Comparison of ENCODE assay signal across 13 cellular contexts in the genomic region with DNA sequence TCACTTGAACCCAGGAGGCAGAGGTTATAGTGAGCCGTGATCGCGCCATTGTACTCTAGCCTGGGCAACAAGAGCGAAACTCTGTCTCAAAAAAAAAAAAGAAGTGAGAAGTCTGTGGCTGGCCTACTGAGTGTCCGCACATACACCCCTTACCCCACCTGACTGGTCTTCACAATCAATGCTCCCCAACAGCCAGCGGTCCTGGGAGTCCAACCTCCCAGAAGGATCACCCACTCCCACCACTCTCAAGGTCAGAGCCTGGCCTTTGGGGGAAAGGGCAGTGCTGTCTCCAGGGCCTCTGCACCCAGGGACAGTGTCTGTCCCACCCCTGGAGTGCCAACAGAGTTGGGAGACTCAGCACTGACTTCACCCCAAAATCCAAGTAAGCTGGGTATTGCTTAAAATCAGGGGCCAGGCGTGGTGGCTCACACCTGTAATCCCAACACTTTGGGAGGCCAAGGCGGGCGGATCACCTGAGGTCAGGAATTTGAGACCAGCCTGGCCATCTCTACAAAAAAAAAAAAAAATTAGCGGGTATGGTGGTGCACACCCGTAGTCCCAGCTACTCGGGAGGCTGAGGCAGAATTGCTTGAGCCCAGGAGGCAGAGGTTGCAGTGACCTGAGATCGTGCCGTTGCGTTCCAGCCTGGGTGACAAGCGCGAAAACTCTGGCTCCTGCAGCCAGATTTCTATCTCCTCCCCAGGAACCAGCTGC. TPM values are rescaled to one million over a fixed set of nuclear protein-coding genes. Genes with fewer than 3 reads are reported as not detected.
A peak's percentile ranks its signal among the peaks of the same experiment; 100 is the strongest.
DNase-seq lines count a peak whose midpoint lies in the region; ATAC-seq and TF ChIP-seq lines count a peak whose summit lies in the region.
"Had no signal": no experiment of that assay in that cellular context is flagged by ENCODE, and none has a peak within 500 bp of the region (broad histone marks: within the 10 kb centered on the region; RNA-seq: fewer than 3 reads in every experiment).

No MANE protein-coding gene starts in this region.

- intact Hi-C loops in mucosa of descending colon (cut with DNase I, micrococcal nuclease): no loop called here

- peaks cover 47% of the 10 kb centered on the region for H3K36me3 Mint-ChIP-seq in endodermal cell (ENCODE audit: low read depth)

- H3K4me1 Mint-ChIP-seq in endodermal cell: peaks cover 22% of the 10 kb centered on the region

- no peak overlapping the region for H3K4me3 Mint-ChIP-seq in endodermal cell

- H3K36me3 ChIP-seq in BE2C (peaks cover 35% of the 10 kb centered on the region), mucosa of descending colon (ENCODE audit: low read depth) (no peaks in the 10 kb centered on the region), endodermal cell (ENCODE audit: control insufficient read depth, insufficient read depth, low read length) (peaks cover 33% of the 10 kb centered on the region)

- WGBS in endodermal cell (ENCODE audit: insufficient coverage in 1 of 2, insufficient read length in 1 of 2), 2 experiments: 95 to 98% methylated on average over 13 to 17 of the region's 17 CpGs

- no peak overlapping the region for H3K9ac ChIP-seq in endodermal cell (ENCODE audit: extremely low read depth, low read length, poor library complexity, severe bottlenecking)

- DNase-seq in BE2C (peak; percentile 13), RWPE1 (ENCODE audit: low spot score) (no peak), mucosa of descending colon (peak; percentile 1 to 34 (median 18)), NCI-H1417 (lab: John Stamatoyannopoulos, UW) (no peak), endodermal cell (no peak)
- DNase-seq: activated T-cell treated with anti-CD3 and anti-CD28 coated beads, Interleukin-2, amount 50 U/mL, for 1 hour; cerebellar nuclear complex; NCI-H2107; NCI-H748 treated with DMSO at 0.1 percent for 48 hours; nucleus accumbens; T-helper 1 cell had no signal

- CTCF ChIA-PET in RWPE1 (lab: Yijun Ruan, JAX): interaction anchor here (0.6 to 0.8 kb wide), 2 partner anchors 8 to 270 kb away, joined by 3 to 6 read pairs; no protein-coding TSS in a partner anchor

- H3K27me3 ChIP-seq in BE2C (no peaks in the 10 kb centered on the region), endodermal cell (ENCODE audit: control insufficient read depth, insufficient read depth, low read length, poor library complexity, severe bottlenecking) (no peaks in the 10 kb centered on the region)

- no peak overlapping the region for H3K4me3 ChIP-seq in BE2C (ENCODE audit: low read depth, low read length)
- no peak overlapping the region for H3K4me3 ChIP-seq in mucosa of descending colon
- H3K4me3 ChIP-seq in endodermal cell (ENCODE audit: low read length): no peak overlapping the region

- peak overlapping the region; percentile 75 for H3K27ac ChIP-seq in RWPE1
- H3K27ac ChIP-seq in endodermal cell (ENCODE audit: low read depth, low read length): no peak overlapping the region

- H3K27me3 Mint-ChIP-seq in endodermal cell (ENCODE audit: insufficient read depth): peaks cover 2% of the 10 kb centered on the region

- no peak overlapping the region for H3K27ac Mint-ChIP-seq in endodermal cell
- H3K27ac Mint-ChIP-seq: mesothelial cell of epicardium had no signal

- POLR2A ChIA-PET in RWPE1 (lab: Yijun Ruan, JAX; ENCODE audit: low non-redundant PET): no interaction called here

- no peaks in the 10 kb centered on the region for H3K9me3 Mint-ChIP-seq in endodermal cell
- H3K9me3 Mint-ChIP-seq: mesothelial cell of epicardium had no signal

- H3K9me3 ChIP-seq in BE2C (no peaks in the 10 kb centered on the region), mucosa of descending colon (no peaks in the 10 kb centered on the region), endodermal cell (ENCODE audit: control insufficient read depth, low read length) (no peaks in the 10 kb centered on the region)

- H3K4me1 ChIP-seq in BE2C (no peaks in the 10 kb centered on the region; the same call in 1 of the 2 replicates), mucosa of descending colon (ENCODE audit: low read depth) (peaks cover 32% of the 10 kb centered on the region), endodermal cell (ENCODE audit: control insufficient read depth, insufficient read depth, low read length) (no peaks in the 10 kb centered on the region)

- TF ChIP-seq CTCF in BE2C (IDR thresholded peaks at IDR 0.05; ENCODE audit: low read depth, low read length) (no peak), RWPE1 (conservative IDR thresholded peaks at IDR 0.05; ENCODE audit: low read depth) (no peak), mucosa of descending colon (IDR thresholded peaks at IDR 0.05) (no peak), endodermal cell (conservative IDR thresholded peaks at IDR 0.05) (no peak)

- ATAC-seq in mucosa of descending colon: no peak
- ATAC-seq in HG03196 (IDR thresholded peaks at IDR 0.05; ENCODE audit: unreplicated experiment): no peak

RNA-seq across cellular contexts. Expression of a gene that starts 2.3 kb away (rescaled TPM):
- 287 TPM for polyA plus RNA-seq in BE2C (2012; ENCODE audit: insufficient read depth, insufficient read length, low read depth)
- total RNA-seq in mucosa of descending colon: 10 to 100 TPM; 33.2 to 45.8 (median 41.7) TPM
- total RNA-seq in endodermal cell: 10 to 100 TPM; 63.4 to 72.7 TPM
- polyA plus RNA-seq in endodermal cell (2013, experiment 1 of 2): 51.6 TPM
- polyA plus RNA-seq in endodermal cell (2013, experiment 2 of 2): 52.4 TPM

RNA-seq across cellular contexts. Expression of a gene that starts 10.7 kb away (rescaled TPM):
- polyA plus RNA-seq in BE2C (2012; ENCODE audit: insufficient read depth, insufficient read length, low read depth): 211 TPM
- total RNA-seq in mucosa of descending colon (10 to 100 TPM; 35.3 to 65.9 (median 35.5) TPM), endodermal cell (10 to 100 TPM; 75.7 to 86.2 TPM)
- 132 TPM for polyA plus RNA-seq in endodermal cell (2013, experiment 1 of 2)
- polyA plus RNA-seq in endodermal cell (2013, experiment 2 of 2): 134 TPM

RNA-seq across cellular contexts. Expression of a gene that starts 10.8 kb away (rescaled TPM):
- 1,781 TPM for polyA plus RNA-seq in BE2C (2012; ENCODE audit: insufficient read depth, insufficient read length, low read depth)
- 1,000 to 10,000 TPM; 1,101 to 1,558 (median 1,449) TPM for total RNA-seq in mucosa of descending colon
- total RNA-seq in endodermal cell: 1,000 to 10,000 TPM; 1,512 to 1,809 TPM
- 1,091 TPM for polyA plus RNA-seq in endodermal cell (2013, experiment 1 of 2)
- polyA plus RNA-seq in endodermal cell (2013, experiment 2 of 2): 978 TPM

RNA-seq across cellular contexts. Expression of a gene that starts 32.6 kb away (rescaled TPM):
- polyA plus RNA-seq in BE2C (2012; ENCODE audit: insufficient read depth, insufficient read length, low read depth): not detected
- total RNA-seq in mucosa of descending colon (10 to 100 TPM in 1 of 3 donors, 1 to 10 TPM in 2; 2.0 to 10.1 (median 3.3) TPM), endodermal cell (1 to 10 TPM; 2.3 to 2.6 TPM)
- 1.6 TPM for polyA plus RNA-seq in endodermal cell (2013, experiment 1 of 2)
- polyA plus RNA-seq in endodermal cell (2013, experiment 2 of 2): 1.4 TPM

RNA-seq across cellular contexts. Expression of a gene that starts 53.5 kb away (rescaled TPM):
- 14.4 TPM for polyA plus RNA-seq in BE2C (2012; ENCODE audit: insufficient read depth, insufficient read length, low read depth)
- 1 to 10 TPM; 2.8 to 9.5 (median 2.9) TPM for total RNA-seq in mucosa of descending colon
- 10 to 100 TPM; 10.9 to 13.2 TPM for total RNA-seq in endodermal cell
- 4.2 TPM for polyA plus RNA-seq in endodermal cell (2013, experiment 1 of 2)
- polyA plus RNA-seq in endodermal cell (2013, experiment 2 of 2): 2.9 TPM

Comparison
In these comparisons a context has a peak if more than half of its experiments do, and no peak if none do; other contexts are left out.
1. DNase-seq: peak in BE2C (single experiment) and mucosa of descending colon (3 of 3); none in RWPE1 (single experiment), NCI-H1417 (0 of 3) and endodermal cell (single experiment).